18 cellular contexts compared by ENCODE assay signal in genomic region chr17:2061441-2061797, GRCh38. TPM values are rescaled to one million over a fixed set of nuclear protein-coding genes. Genes with fewer than 3 reads are reported as not detected.
A peak's percentile ranks its signal among the peaks of the same experiment; 100 is the strongest.
DNase-seq lines count a peak whose midpoint lies in the region; ATAC-seq and TF ChIP-seq lines count a peak whose summit lies in the region.
"Had no signal": no experiment of that assay in that cellular context is flagged by ENCODE, and none has a peak within 500 bp of the region (broad histone marks: within the 10 kb centered on the region; RNA-seq: fewer than 3 reads in every experiment).

No MANE protein-coding gene starts in this region.

- no peak for ATAC-seq in GM21576 (IDR thresholded peaks at IDR 0.05; ENCODE audit: unreplicated experiment)
- ATAC-seq in HG02798 (IDR thresholded peaks at IDR 0.05; ENCODE audit: poor library complexity, unreplicated experiment) = no peak
- ATAC-seq: activated naive CD8-positive, alpha-beta T cell treated with anti-CD3 and anti-CD28 coated beads, Interleukin-2, amount 50 U/mL, for 24 hours; K562; mucosa of descending colon had no signal

- H3K27me3 ChIP-seq in esophagus muscularis mucosa (no peaks in the 10 kb centered on the region), tibial artery (peaks cover 0 to under 1% of the 10 kb centered on the region in 2 donors)

- H3K36me3 ChIP-seq in esophagus muscularis mucosa (peaks cover 3 to 42% (median 30%) of the 10 kb centered on the region in 4 donors), tibial artery (peaks cover 18 to 89% (median 48%) of the 10 kb centered on the region in 3 donors)

- H3K27ac Mint-ChIP-seq in activated CD4-positive, alpha-beta T cell treated with anti-CD3 and anti-CD28 coated beads, Interleukin-2, amount 10 ng/mL, durations not matched to agents 24 days and 14 days = peak overlapping the region; percentile 76
- peak overlapping the region; percentile 83 to 95 (median 93) for H3K27ac Mint-ChIP-seq in nephron
- H3K27ac Mint-ChIP-seq: activated naive CD8-positive, alpha-beta T cell treated with anti-CD3 and anti-CD28 coated beads, Interleukin-2, amount 50 U/mL, for 24 hours; progenitor cell of endocrine pancreas had no signal

- TF ChIP-seq CTCF in esophagus muscularis mucosa (IDR thresholded peaks at IDR 0.05) = no peak
- TF ChIP-seq CTCF in nephron (IDR thresholded peaks at IDR 0.05; ENCODE audit: unreplicated experiment in 3 of 3) = no peak
- TF ChIP-seq CTCF in tibial artery (IDR thresholded peaks at IDR 0.05) = no peak

- H3K4me1 ChIP-seq in esophagus muscularis mucosa = peaks cover 75 to 100% (median 99%) of the 10 kb centered on the region in 4 donors
- H3K4me1 ChIP-seq in tibial artery = peaks cover 0 to 42% (median 5%) of the 10 kb centered on the region in 4 donors

- no peak overlapping the region for H3K4me3 Mint-ChIP-seq in activated CD4-positive, alpha-beta T cell treated with anti-CD3 and anti-CD28 coated beads, Interleukin-2, amount 10 ng/mL, durations not matched to agents 24 days and 14 days
- peak overlapping the region; percentile 41 to 66 (median 54) for H3K4me3 Mint-ChIP-seq in nephron
- H3K4me3 Mint-ChIP-seq: activated naive CD8-positive, alpha-beta T cell treated with anti-CD3 and anti-CD28 coated beads, Interleukin-2, amount 50 U/mL, for 24 hours had no signal

- no peaks in the 10 kb centered on the region for H3K27me3 Mint-ChIP-seq in activated CD4-positive, alpha-beta T cell treated with anti-CD3 and anti-CD28 coated beads, Interleukin-2, amount 10 ng/mL, durations not matched to agents 24 days and 14 days
- H3K27me3 Mint-ChIP-seq in nephron (ENCODE audit: low read depth) = peaks cover 45% of the 10 kb centered on the region

- peak overlapping the region; percentile 90 to 97 (median 92) for H3K27ac ChIP-seq in esophagus muscularis mucosa (replicated peaks in 1 of 4)
- peak overlapping the region; percentile 32 to 58 for H3K27ac ChIP-seq in tibial artery
- H3K27ac ChIP-seq: PC-9 had no signal

- no peak for TF ChIP-seq POLR2A in esophagus muscularis mucosa (IDR thresholded peaks at IDR 0.05; ENCODE audit: low read depth)

- no peak for DNase-seq in activated CD4-positive, alpha-beta T cell treated with anti-CD3 and anti-CD28 coated beads, Interleukin-2, amount 10 ng/mL, durations not matched to agents 24 days and 14 days
- no peak for DNase-seq in activated CD4-positive, alpha-beta T cell treated with anti-CD3 and anti-CD28 coated beads for 1 hour
- DNase-seq in esophagus muscularis mucosa (ENCODE audit: extremely low spot score) (peak; percentile 92), tibial artery (no peak), NCI-H69 (lab: John Stamatoyannopoulos, UW) (no peak)
- DNase-seq: 8988T; activated CD4-positive, CD25-positive, alpha-beta regulatory T cell treated with anti-CD3 and anti-CD28 coated beads, Interleukin-2, amount 50 U/mL, for 72 hours; activated naive CD8-positive, alpha-beta T cell treated with anti-CD3 and anti-CD28 coated beads, Interleukin-2, amount 50 U/mL, for 24 hours; GDM1; NCI-H1417 treated with DMSO at 0.1 percent for 48 hours; NCI-H510A; PC-9 had no signal

- WGBS in esophagus muscularis mucosa = 80% methylated on average over 6 of the region's 15 CpGs

- intact Hi-C loops in activated CD4-positive, alpha-beta T cell treated with anti-CD3 and anti-CD28 coated beads, Interleukin-2, amount 10 ng/mL, durations not matched to agents 24 days and 14 days (cut with micrococcal nuclease) = no loop called here
- intact Hi-C loops in esophagus muscularis mucosa (cut with DNase I) (no loop called here), tibial artery (cut with DNase I; ENCODE audit: low total_unique reads) (no loop called here)

- peaks cover 51% of the 10 kb centered on the region for H3K36me3 Mint-ChIP-seq in activated CD4-positive, alpha-beta T cell treated with anti-CD3 and anti-CD28 coated beads, Interleukin-2, amount 10 ng/mL, durations not matched to agents 24 days and 14 days (ENCODE audit: low read depth)
- H3K36me3 Mint-ChIP-seq in nephron (ENCODE audit: low read depth) = peaks cover 67% of the 10 kb centered on the region

- H3K9me3 Mint-ChIP-seq in activated CD4-positive, alpha-beta T cell treated with anti-CD3 and anti-CD28 coated beads, Interleukin-2, amount 10 ng/mL, durations not matched to agents 24 days and 14 days = no peaks in the 10 kb centered on the region
- no peaks in the 10 kb centered on the region for H3K9me3 Mint-ChIP-seq in nephron
- H3K9me3 Mint-ChIP-seq: activated naive CD8-positive, alpha-beta T cell treated with anti-CD3 and anti-CD28 coated beads, Interleukin-2, amount 50 U/mL, for 24 hours had no signal

- H3K9me3 ChIP-seq in esophagus muscularis mucosa (no peaks in the 10 kb centered on the region), tibial artery (no peaks in the 10 kb centered on the region)
- H3K9me3 ChIP-seq: mucosa of descending colon had no signal

- peaks cover 40% of the 10 kb centered on the region for H3K4me1 Mint-ChIP-seq in activated CD4-positive, alpha-beta T cell treated with anti-CD3 and anti-CD28 coated beads, Interleukin-2, amount 10 ng/mL, durations not matched to agents 24 days and 14 days
- H3K4me1 Mint-ChIP-seq in nephron = peaks cover 64% of the 10 kb centered on the region

- no peak overlapping the region for H3K4me3 ChIP-seq in esophagus muscularis mucosa
- no peak overlapping the region for H3K4me3 ChIP-seq in tibial artery
- H3K4me3 ChIP-seq: K562, mucosa of descending colon, PC-9 had no signal

- TF ChIP-seq EP300 in esophagus muscularis mucosa (IDR thresholded peaks at IDR 0.05) = no peak

RNA-seq across cellular contexts. Expression of gene HIC1, which starts 6.5 kb away (rescaled TPM):
- 49.4 and 51.6 TPM in 2 replicates for total RNA-seq in activated CD4-positive, alpha-beta T cell treated with anti-CD3 and anti-CD28 coated beads, Interleukin-2, amount 10 ng/mL, durations not matched to agents 24 days and 14 days
- total RNA-seq in esophagus muscularis mucosa = 10 to 100 TPM; 48.6 to 86.4 (median 54.9) TPM

RNA-seq across cellular contexts. Expression of gene OVCA2, which starts 19.6 kb away (rescaled TPM):
- total RNA-seq in activated CD4-positive, alpha-beta T cell treated with anti-CD3 and anti-CD28 coated beads, Interleukin-2, amount 10 ng/mL, durations not matched to agents 24 days and 14 days = 36.5 and 37.7 TPM in 2 replicates
- 10 to 100 TPM; 34.9 to 38.9 (median 38.0) TPM for total RNA-seq in esophagus muscularis mucosa

RNA-seq across cellular contexts. Expression of gene DPH1, which starts 31.5 kb away (rescaled TPM):
- 50.8 and 55.9 TPM in 2 replicates for total RNA-seq in activated CD4-positive, alpha-beta T cell treated with anti-CD3 and anti-CD28 coated beads, Interleukin-2, amount 10 ng/mL, durations not matched to agents 24 days and 14 days
- 10 to 100 TPM; 27.4 to 41.8 (median 38.3) TPM for total RNA-seq in esophagus muscularis mucosa

RNA-seq across cellular contexts. Expression of gene RTN4RL1, which starts 36.3 kb away (rescaled TPM):
- 1.1 and 1.2 TPM in 2 replicates for total RNA-seq in activated CD4-positive, alpha-beta T cell treated with anti-CD3 and anti-CD28 coated beads, Interleukin-2, amount 10 ng/mL, durations not matched to agents 24 days and 14 days
- total RNA-seq in esophagus muscularis mucosa = under 1 TPM; 0.50 to 0.86 (median 0.67) TPM
